Comparison of ENCODE assay signal across 1 cellular context in genomic region chr6:166342293-166343156, GRCh38.
TF ChIP-seq lines count a peak whose summit lies in the region.

Gene SFT2D1, minus strand, starts transcription at chr6:166342545. Its CDS starts 64 bp downstream, at chr6:166342481.

TF ChIP-seq in GM12878, 131 proteins besides CTCF, POLR2A, EP300 and RAD21 (continued from another document and continues in another):
- no peak; the same call in 1 of the 2 replicates for TF ChIP-seq USF2 (IDR thresholded peaks at IDR 0.05; ENCODE audit: borderline replicate concordance, low read depth, low read length)
- TF ChIP-seq ZZZ3 (IDR thresholded peaks at IDR 0.05; ENCODE audit: control insufficient read depth, insufficient read length, low read depth) = no peak
- TF ChIP-seq NKRF (conservative IDR thresholded peaks at IDR 0.05) = peak; percentile 61; the same call in 1 of the 2 replicates
- TF ChIP-seq MEF2B (IDR thresholded peaks at IDR 0.05; ENCODE audit: partially characterized antibody, poor library complexity, severe bottlenecking) = peak; percentile 56
- TF ChIP-seq PML (IDR thresholded peaks at IDR 0.05; ENCODE audit: low read length) = peak; percentile 94
- no peak for TF ChIP-seq ASH2L (IDR thresholded peaks at IDR 0.05; ENCODE audit: borderline replicate concordance, low read depth)
- TF ChIP-seq JUNB (IDR thresholded peaks at IDR 0.05) = no peak
- peak; percentile 86 for TF ChIP-seq RUNX3 (IDR thresholded peaks at IDR 0.05; ENCODE audit: low read length)
- TF ChIP-seq ZNF274 (IDR thresholded peaks at IDR 0.05; ENCODE audit: insufficient read depth, insufficient read length) = no peak
- no peak for TF ChIP-seq ZNF622 (IDR thresholded peaks at IDR 0.05)
- TF ChIP-seq TCF12 (IDR thresholded peaks at IDR 0.05; ENCODE audit: low read depth, low read length) = peak; percentile 70; the same call in 1 of the 2 replicates
- no peak for TF ChIP-seq BRCA1 (IDR thresholded peaks at IDR 0.05; ENCODE audit: low read depth, low read length)
- TF ChIP-seq WRNIP1 (IDR thresholded peaks at IDR 0.05; ENCODE audit: borderline replicate concordance, low read depth, low read length) = no peak
- TF ChIP-seq SIX5 (IDR thresholded peaks at IDR 0.05; ENCODE audit: low read depth, low read length, severe bottlenecking) = no peak
- TF ChIP-seq ZNF384 (IDR thresholded peaks at IDR 0.05; ENCODE audit: borderline replicate concordance, low read depth, low read length) = no peak
- no peak for TF ChIP-seq BCLAF1 (IDR thresholded peaks at IDR 0.05)
- TF ChIP-seq CBFB (IDR thresholded peaks at IDR 0.05; ENCODE audit: low read depth) = peak; percentile 82; the same call in 1 of the 2 replicates
- TF ChIP-seq ATF3 (IDR thresholded peaks at IDR 0.05; ENCODE audit: borderline replicate concordance, extremely low read depth, low read depth, low read length) = no peak
- no peak for TF ChIP-seq STAT3 (IDR thresholded peaks at IDR 0.05; ENCODE audit: low read depth, low read length)
- peak; percentile 85; the same call in 1 of the 2 replicates for TF ChIP-seq TCF3 (IDR thresholded peaks at IDR 0.05; ENCODE audit: borderline replicate concordance, insufficient read depth, low read depth, low read length)
- no peak; the same call in 1 of the 2 replicates for TF ChIP-seq MXI1 (IDR thresholded peaks at IDR 0.05; ENCODE audit: low read depth, low read length)
- TF ChIP-seq KDM1A (IDR thresholded peaks at IDR 0.05; ENCODE audit: borderline replicate concordance) = no peak
- peak; percentile 55 for TF ChIP-seq EED (IDR thresholded peaks at IDR 0.05; ENCODE audit: low read depth)
- peak; percentile 34; the same call in 1 of the 2 replicates for TF ChIP-seq JUND (IDR thresholded peaks at IDR 0.05; ENCODE audit: low read depth, low read length)
- TF ChIP-seq MTA2 (IDR thresholded peaks at IDR 0.05; ENCODE audit: low read depth) = peak; percentile 65; the same call in 1 of the 2 replicates
- no peak for TF ChIP-seq MYB (IDR thresholded peaks at IDR 0.05; ENCODE audit: borderline replicate concordance, low read depth, low read length)
- TF ChIP-seq ZBTB33 (IDR thresholded peaks at IDR 0.05) = no peak
- TF ChIP-seq SMC3 (IDR thresholded peaks at IDR 0.05; ENCODE audit: borderline replicate concordance, low read length) = no peak; the same call in 1 of the 2 replicates
- peak; percentile 63 for TF ChIP-seq SIN3A (IDR thresholded peaks at IDR 0.05; ENCODE audit: low read depth, low read length)
- TF ChIP-seq DPF2 (IDR thresholded peaks at IDR 0.05) = peak; percentile 96
- TF ChIP-seq SREBF2 (IDR thresholded peaks at IDR 0.05; ENCODE audit: low read length) = no peak
- peak; percentile 83; the same call in 1 of the 2 replicates for TF ChIP-seq ZBTB40 (IDR thresholded peaks at IDR 0.05; ENCODE audit: borderline replicate concordance)
- TF ChIP-seq YY1 (IDR thresholded peaks at IDR 0.05; ENCODE audit: low read depth, low read length) = peak; percentile 84
- peak; percentile 51; the same call in 1 of the 2 replicates for TF ChIP-seq ATF7 (IDR thresholded peaks at IDR 0.05; ENCODE audit: low read depth)
- TF ChIP-seq SMARCA5 (IDR thresholded peaks at IDR 0.05) = peak; percentile 92
- no peak for TF ChIP-seq YBX1 (IDR thresholded peaks at IDR 0.05)
- TF ChIP-seq BCL3 (IDR thresholded peaks at IDR 0.05; ENCODE audit: borderline replicate concordance, insufficient read depth, low read depth, low read length, poor library complexity, severe bottlenecking) = peak; percentile 13
- TF ChIP-seq SPI1 (IDR thresholded peaks at IDR 0.05; ENCODE audit: borderline replicate concordance, insufficient read depth, low read depth, low read length) = peak; percentile 25; the same call in 1 of the 2 replicates
- TF ChIP-seq ELK1 (IDR thresholded peaks at IDR 0.05; ENCODE audit: low read depth, low read length) = peak; percentile 92
- TF ChIP-seq CEBPB (IDR thresholded peaks at IDR 0.05; ENCODE audit: borderline replicate concordance in 1 of 2, low read depth in 2 of 2, low read length in 2 of 2) = no peak
- no peak for TF ChIP-seq STAT1 (conservative IDR thresholded peaks at IDR 0.05)
- TF ChIP-seq CEBPZ (IDR thresholded peaks at IDR 0.05; ENCODE audit: low read depth, low read length) = no peak
- TF ChIP-seq NBN (IDR thresholded peaks at IDR 0.05) = peak; percentile 83; the same call in 1 of the 2 replicates
- TF ChIP-seq CHD4 (IDR thresholded peaks at IDR 0.05) = no peak
- no peak for TF ChIP-seq NFYA (IDR thresholded peaks at IDR 0.05; ENCODE audit: borderline replicate concordance, low read depth, low read length)
- no peak; the same call in 1 of the 2 replicates for TF ChIP-seq RB1 (IDR thresholded peaks at IDR 0.05; ENCODE audit: borderline replicate concordance)
- TF ChIP-seq IRF4 (IDR thresholded peaks at IDR 0.05; ENCODE audit: low read depth, low read length) = peak; percentile 7; the same call in 1 of the 2 replicates
